In genomic region chr17:61972311-61972710, GRCh38 we compare ENCODE assay signal across 11 cellular contexts.
"Had no signal": no experiment of that assay in that cellular context is flagged by ENCODE, and none has a peak within 500 bp of the region (broad histone marks: within the 10 kb centered on the region; RNA-seq: fewer than 3 reads in every experiment).

No MANE protein-coding gene starts in this region.

- H3K4me3 ChIP-seq: GM23248, HAP-1, K562 had no signal

- H3K9ac ChIP-seq: GM23248 had no signal

- H2AFZ ChIP-seq: GM23248 had no signal

- ATAC-seq: HCT116, HepG2, K562 had no signal

- H3K4me1 ChIP-seq: HAP-1 had no signal

- H3K27ac Mint-ChIP-seq: HFFc6 had no signal

- DNase-seq: GM23248, HFFc6, IMR-90, Kasumi-1, KG1 had no signal

- H3K27ac ChIP-seq: GM23248, HL-60 had no signal

- H3K4me3 Mint-ChIP-seq: HFFc6 had no signal

- FAIRE-seq: H1, HepG2, K562 had no signal

- H3K9me3 ChIP-seq: HAP-1 had no signal

- H3K9me3 Mint-ChIP-seq: HFFc6 had no signal
